In the genomic region with DNA sequence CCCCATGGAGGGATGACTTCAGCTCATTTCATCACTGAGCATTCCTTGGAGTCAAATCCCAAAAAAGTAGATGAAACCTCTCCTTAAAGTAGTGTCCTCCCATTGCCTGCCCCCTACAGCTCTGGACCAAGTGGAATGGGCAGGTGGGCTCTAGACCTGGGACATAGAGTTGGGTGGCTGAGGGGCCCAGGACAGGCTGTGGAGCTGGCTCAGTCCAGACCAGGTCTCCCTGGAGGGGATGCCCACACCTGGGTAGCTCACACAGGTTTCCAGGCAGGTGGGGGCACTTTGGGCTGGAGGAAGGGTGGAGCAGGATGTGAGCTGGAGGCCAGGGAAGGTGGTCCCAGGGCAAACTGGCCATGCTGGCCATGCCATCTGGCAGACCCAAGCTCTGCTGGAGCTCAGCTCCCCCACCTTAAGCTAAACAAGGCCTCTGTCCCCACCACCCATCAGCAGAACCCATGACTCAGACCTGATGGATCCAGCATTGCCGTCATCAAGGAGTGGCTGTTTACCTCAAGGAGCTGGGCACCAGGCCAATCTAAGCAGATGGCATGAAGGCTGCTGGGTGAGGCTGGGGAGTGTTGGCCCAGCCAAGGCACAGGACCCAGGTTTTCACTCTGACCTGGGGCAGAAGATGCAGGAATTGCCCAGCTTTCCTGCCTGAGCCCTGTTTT, we compare ENCODE assay signal across 9 cellular contexts. TPM values are rescaled to one million over a fixed set of nuclear protein-coding genes. Genes with fewer than 3 reads are reported as not detected.
DNase-seq lines count a peak whose midpoint lies in the region; ATAC-seq, FAIRE-seq and TF ChIP-seq lines count a peak whose summit lies in the region.
"Had no signal": no experiment of that assay in that cellular context is flagged by ENCODE, and none has a peak within 500 bp of the region (broad histone marks: within the 10 kb centered on the region; RNA-seq: fewer than 3 reads in every experiment).

No MANE protein-coding gene starts in this region.

- no peaks in the 10 kb centered on the region for H3K27me3 ChIP-seq in osteoblast (ENCODE audit: insufficient read depth, low read length)
- no peaks in the 10 kb centered on the region for H3K27me3 ChIP-seq in esophagus muscularis mucosa

- H3K4me3 ChIP-seq in cardiac fibroblast (replicated peaks in 1 of 2; ENCODE audit: low read depth in 2 of 2, low read length in 2 of 2) (no peak overlapping the region), osteoblast (ENCODE audit: insufficient read depth, low read length) (no peak overlapping the region), esophagus muscularis mucosa (no peak overlapping the region)

- no peaks in the 10 kb centered on the region for H4K20me1 ChIP-seq in osteoblast (ENCODE audit: insufficient read depth, low read length)

- peaks cover 14% of the 10 kb centered on the region for H3K4me1 ChIP-seq in osteoblast (ENCODE audit: insufficient read depth, low read length)
- peaks cover 0 to 6% (median 3%) of the 10 kb centered on the region in 4 donors for H3K4me1 ChIP-seq in esophagus muscularis mucosa

- H3K36me3 ChIP-seq in osteoblast (ENCODE audit: insufficient read depth, low read length) (no peaks in the 10 kb centered on the region), esophagus muscularis mucosa (no peaks in the 10 kb centered on the region)

- DNase-seq in DMS153 treated with DMSO at 0.1 percent for 48 hours (lab: John Stamatoyannopoulos, UW; ENCODE audit: unreplicated experiment) = peak; percentile 9
- DNase-seq in NCI-H1105 treated with DMSO at 0.1 percent for 48 hours (lab: John Stamatoyannopoulos, UW) = peak; percentile 66
- DNase-seq in cardiac fibroblast (ENCODE audit: low read depth in 2 of 2) = peak; percentile 88 to 97
- peak; percentile 91 for DNase-seq in osteoblast (ENCODE audit: insufficient read length, low spot score, missing footprints)
- no peak for DNase-seq in esophagus muscularis mucosa (ENCODE audit: extremely low spot score)
- no peak for DNase-seq in GM19239 (ENCODE audit: insufficient read length, low spot score)
- DNase-seq in islet precursor cell = no peak
- DNase-seq: effector memory CD4-positive, alpha-beta T cell had no signal

- TF ChIP-seq POLR2A in esophagus muscularis mucosa (IDR thresholded peaks at IDR 0.05; ENCODE audit: low read depth) = no peak

- TF ChIP-seq EP300 in esophagus muscularis mucosa (IDR thresholded peaks at IDR 0.05) = no peak

- FAIRE-seq in GM19239 (lab: Jason Lieb, UNC) = no peak

- no peak overlapping the region for H2AFZ ChIP-seq in osteoblast (ENCODE audit: low read length)

- peak overlapping the region; percentile 29 for H3K4me2 ChIP-seq in osteoblast (ENCODE audit: insufficient read depth, low read length)

- no peaks in the 10 kb centered on the region for H3K79me2 ChIP-seq in osteoblast (ENCODE audit: insufficient read depth, low read length)

- TF ChIP-seq CTCF in cardiac fibroblast (IDR thresholded peaks at IDR 0.05; ENCODE audit: low read depth, low read length) = no peak
- TF ChIP-seq CTCF in osteoblast (IDR thresholded peaks at IDR 0.05; ENCODE audit: extremely low read depth, low read depth, low read length) = no peak
- TF ChIP-seq CTCF in esophagus muscularis mucosa (IDR thresholded peaks at IDR 0.05) = no peak

- H3K27ac ChIP-seq in osteoblast (ENCODE audit: low read depth, low read length) = peak overlapping the region; percentile 33
- H3K27ac ChIP-seq in esophagus muscularis mucosa (replicated peaks in 1 of 4) = no peak overlapping the region

- H3K9me3 ChIP-seq in osteoblast (ENCODE audit: low read depth, low read length) = no peaks in the 10 kb centered on the region
- H3K9me3 ChIP-seq in esophagus muscularis mucosa = no peaks in the 10 kb centered on the region

- 20% methylated on average over 1 of the region's 1 CpG for WGBS in esophagus muscularis mucosa

- intact Hi-C loops in esophagus muscularis mucosa (cut with DNase I) = no loop called here

- ATAC-seq in HG02588 (IDR thresholded peaks at IDR 0.05; ENCODE audit: unreplicated experiment) = no peak

RNA-seq across cellular contexts. Expression of a gene that starts 6.2 kb away (rescaled TPM):
- total RNA-seq in osteoblast (not detected in 2 replicates), esophagus muscularis mucosa (not detected)

RNA-seq across cellular contexts. Expression of a gene that starts 30.7 kb away (rescaled TPM):
- total RNA-seq in osteoblast (29.3 and 35.9 TPM in 2 replicates), esophagus muscularis mucosa (100 to 1,000 TPM; 108 to 154 (median 126) TPM)

RNA-seq across cellular contexts. Expression of a gene that starts 31.1 kb away (rescaled TPM):
- total RNA-seq in osteoblast (71.0 and 71.7 TPM in 2 replicates), esophagus muscularis mucosa (10 to 100 TPM; 48.0 to 77.2 (median 65.2) TPM)

RNA-seq across cellular contexts. Expression of a gene that starts 56.5 kb away (rescaled TPM):
- total RNA-seq in osteoblast = 34.0 and 36.2 TPM in 2 replicates
- 10 to 100 TPM; 32.1 to 49.4 (median 36.9) TPM for total RNA-seq in esophagus muscularis mucosa

Comparison
In these comparisons a context has a peak if more than half of its experiments do, and no peak if none do; other contexts are left out.
1. DNase-seq: peak in DMS153 treated with DMSO at 0.1 percent for 48 hours (single experiment), NCI-H1105 treated with DMSO at 0.1 percent for 48 hours (single experiment), cardiac fibroblast (2 of 2) and osteoblast (single experiment); none in esophagus muscularis mucosa (single experiment), GM19239 (single experiment) and islet precursor cell (single experiment).